In genomic region chr15:97902140-97902780, GRCh38 we compare ENCODE assay signal across 20 cellular contexts. TPM values are rescaled to one million over a fixed set of nuclear protein-coding genes. Genes with fewer than 3 reads are reported as not detected.
DNase-seq lines count a peak whose midpoint lies in the region; ATAC-seq and TF ChIP-seq lines count a peak whose summit lies in the region.
"Had no signal": no experiment of that assay in that cellular context is flagged by ENCODE, and none has a peak within 500 bp of the region (broad histone marks: within the 10 kb centered on the region; RNA-seq: fewer than 3 reads in every experiment).

No MANE protein-coding gene starts in this region.

- POLR2A ChIA-PET in CD4-positive, alpha-beta T cell (lab: Charles Lee) = no interaction called here

- peaks cover 6% of the 10 kb centered on the region for H3K27me3 ChIP-seq in kidney epithelial cell (ENCODE audit: control insufficient read depth, insufficient read depth, low read length)
- H3K27me3 ChIP-seq in CD4-positive, alpha-beta T cell (ENCODE audit: control insufficient read depth, insufficient read depth, low read length) = peaks cover 4% of the 10 kb centered on the region

- peaks cover 44% of the 10 kb centered on the region for H3K27me3 Mint-ChIP-seq in CD4-positive, alpha-beta T cell

- H3K36me3 Mint-ChIP-seq in CD4-positive, alpha-beta T cell (ENCODE audit: low read depth) = no peaks in the 10 kb centered on the region
- H3K36me3 Mint-ChIP-seq: activated CD8-positive, alpha-beta memory T cell treated with anti-CD3 and anti-CD28 coated beads, Interleukin-2, amount 10 ng/mL, durations not matched to agents 7 days and 5 days; T-cell had no signal

- no peaks in the 10 kb centered on the region for H3K9me3 ChIP-seq in CD4-positive, alpha-beta T cell (ENCODE audit: control insufficient read depth, low read length)
- H3K9me3 ChIP-seq: HAP-1, right lobe of liver, transverse colon had no signal

- H3K4me3 ChIP-seq in AG10803 (ENCODE audit: low read length) = no peak overlapping the region
- no peak overlapping the region for H3K4me3 ChIP-seq in kidney epithelial cell (ENCODE audit: low read depth, low read length)
- H3K4me3 ChIP-seq: HAP-1, right lobe of liver, transverse colon had no signal

- no peak for ATAC-seq in SK-N-SH treated with all-trans-retinoic acid at 6 μM for 48 hours
- ATAC-seq in CD4-positive, alpha-beta T cell (ENCODE audit: poor library complexity) = no peak
- ATAC-seq: activated CD8-positive, alpha-beta memory T cell treated with anti-CD3 and anti-CD28 coated beads, Interleukin-2, amount 10 ng/mL, durations not matched to agents 7 days and 5 days; right lobe of liver; T-cell had no signal

- no peaks in the 10 kb centered on the region for H3K4me1 Mint-ChIP-seq in CD4-positive, alpha-beta T cell (ENCODE audit: low read depth)
- H3K4me1 Mint-ChIP-seq: activated B cell treated with CpG ODN at 0.5 μM for 24 hours; activated CD8-positive, alpha-beta memory T cell treated with anti-CD3 and anti-CD28 coated beads, Interleukin-2, amount 10 ng/mL, durations not matched to agents 7 days and 5 days had no signal

- no peaks in the 10 kb centered on the region for H3K36me3 ChIP-seq in kidney epithelial cell (ENCODE audit: control insufficient read depth, insufficient read depth, low read length)
- H3K36me3 ChIP-seq: HAP-1, right lobe of liver, transverse colon had no signal

- H3K4me3 Mint-ChIP-seq in CD4-positive, alpha-beta T cell = no peak overlapping the region
- H3K4me3 Mint-ChIP-seq: activated B cell treated with CpG ODN at 0.5 μM for 24 hours; activated CD8-positive, alpha-beta memory T cell treated with anti-CD3 and anti-CD28 coated beads, Interleukin-2, amount 10 ng/mL, durations not matched to agents 7 days and 5 days; B cell; T-cell had no signal

- no peaks in the 10 kb centered on the region for H3K9me3 Mint-ChIP-seq in CD4-positive, alpha-beta T cell
- H3K9me3 Mint-ChIP-seq: activated B cell treated with CpG ODN at 0.5 μM for 24 hours, T-cell had no signal

- DNase-seq in AG10803 (ENCODE audit: low read depth) (peak; percentile 97), HK-2 (ENCODE audit: unreplicated experiment) (peak; percentile 16), astrocyte of the hippocampus (ENCODE audit: low read depth, low spot score) (peak; percentile 12), kidney epithelial cell (ENCODE audit: low read depth) (peak; percentile 9), activated T-cell treated with anti-CD3 and anti-CD28 coated beads for 4 hours (no peak)
- DNase-seq in activated naive CD4-positive, alpha-beta T cell treated with anti-CD3 and anti-CD28 coated beads, Interleukin-2, amount 50 U/mL, for 16 hours = no peak
- DNase-seq in CD4-positive, alpha-beta T cell = no peak
- DNase-seq: activated B cell treated with CpG ODN at 0.5 μM for 24 hours; activated CD8-positive, alpha-beta memory T cell treated with anti-CD3 and anti-CD28 coated beads, Interleukin-2, amount 10 ng/mL, durations not matched to agents 7 days and 5 days; activated naive CD4-positive, alpha-beta T cell; DMS53; NCI-H1417; NCI-H446; right lobe of liver; stimulated activated CD4-positive, alpha-beta T cell treated with anti-CD3 and anti-CD28 coated beads, Interleukin-4, amount 100 ng/mL, for 24 hours; T-cell; transverse colon had no signal

- TF ChIP-seq CTCF in AG10803 (conservative IDR thresholded peaks at IDR 0.05; ENCODE audit: low read length) (no peak), kidney epithelial cell (IDR thresholded peaks at IDR 0.05; ENCODE audit: insufficient read depth, low read length, poor library complexity, severe bottlenecking) (no peak)
- TF ChIP-seq CTCF in CD4-positive, alpha-beta T cell (IDR thresholded peaks at IDR 0.05) = no peak

- intact Hi-C loops in CD4-positive, alpha-beta T cell (cut with DNase I, micrococcal nuclease) = loop anchor here in 1 of 2 experiments (10.0 kb wide), 1 partner anchor 393 kb away; no protein-coding TSS in a partner anchor

- H3K27ac ChIP-seq in CD4-positive, alpha-beta T cell (ENCODE audit: low read depth, low read length) = no peak overlapping the region
- H3K27ac ChIP-seq: right lobe of liver, transverse colon had no signal

- CTCF ChIA-PET in CD4-positive, alpha-beta T cell (lab: Charles Lee) = no interaction called here

- no peak overlapping the region for H3K27ac Mint-ChIP-seq in CD4-positive, alpha-beta T cell
- H3K27ac Mint-ChIP-seq: activated B cell treated with CpG ODN at 0.5 μM for 24 hours; activated CD8-positive, alpha-beta memory T cell treated with anti-CD3 and anti-CD28 coated beads, Interleukin-2, amount 10 ng/mL, durations not matched to agents 7 days and 5 days; B cell; T-cell had no signal

TF ChIP-seq in SK-N-SH treated with all-trans-retinoic acid at 6 μM for 48 hours, 23 proteins besides CTCF, POLR2A, EP300 and RAD21 (continues in another document):
- TF ChIP-seq OSR1 (CRISPR knock-in tag; IDR thresholded peaks at IDR 0.05) = no peak
- TF ChIP-seq ZNF70 (CRISPR knock-in tag; IDR thresholded peaks at IDR 0.05) = no peak
- no peak for TF ChIP-seq ZFP30 (CRISPR knock-in tag; IDR thresholded peaks at IDR 0.05)
- no peak for TF ChIP-seq RARB (CRISPR knock-in tag; IDR thresholded peaks at IDR 0.05)
- TF ChIP-seq PPARA (CRISPR knock-in tag; IDR thresholded peaks at IDR 0.05; ENCODE audit: borderline replicate concordance) = no peak
- TF ChIP-seq PATZ1 (CRISPR knock-in tag; IDR thresholded peaks at IDR 0.05; ENCODE audit: borderline replicate concordance) = no peak
- TF ChIP-seq ISL1 (CRISPR knock-in tag; IDR thresholded peaks at IDR 0.05) = no peak
- no peak for TF ChIP-seq GLIS3 (CRISPR knock-in tag; IDR thresholded peaks at IDR 0.05)
- no peak for TF ChIP-seq TSHZ2 (CRISPR knock-in tag; IDR thresholded peaks at IDR 0.05)
- no peak for TF ChIP-seq TCF4 (CRISPR knock-in tag; IDR thresholded peaks at IDR 0.05; ENCODE audit: borderline replicate concordance)
- no peak for TF ChIP-seq CSRNP3 (CRISPR knock-in tag; IDR thresholded peaks at IDR 0.05)
- TF ChIP-seq ARNTL (CRISPR knock-in tag; IDR thresholded peaks at IDR 0.05; ENCODE audit: borderline replicate concordance, low read depth) = no peak

RNA-seq across cellular contexts. Expression of gene ARRDC4, which starts 58.2 kb away (rescaled TPM):
- total RNA-seq in kidney epithelial cell = 4.2 and 4.4 TPM in 2 replicates
- 1 to 10 TPM; 3.5 TPM for total RNA-seq in CD4-positive, alpha-beta T cell

Comparison
In these comparisons a context has a peak if more than half of its experiments do, and no peak if none do; other contexts are left out.
1. DNase-seq: peak in AG10803 (single experiment), HK-2 (single experiment), astrocyte of the hippocampus (single experiment) and kidney epithelial cell (single experiment); none in activated naive CD4-positive, alpha-beta T cell treated with anti-CD3 and anti-CD28 coated beads, Interleukin-2, amount 50 U/mL, for 16 hours (single experiment), activated T-cell treated with anti-CD3 and anti-CD28 coated beads for 4 hours (single experiment) and CD4-positive, alpha-beta T cell (0 of 10).